Comparison of ENCODE assay signal across 12 cellular contexts in genomic region chr7:21526007-21526406, GRCh38. TPM values are rescaled to one million over a fixed set of nuclear protein-coding genes. Genes with fewer than 3 reads are reported as not detected.
DNase-seq lines count a peak whose midpoint lies in the region; ATAC-seq and TF ChIP-seq lines count a peak whose summit lies in the region.
"Had no signal": no experiment of that assay in that cellular context is flagged by ENCODE, and none has a peak within 500 bp of the region (broad histone marks: within the 10 kb centered on the region; RNA-seq: fewer than 3 reads in every experiment).

No MANE protein-coding gene starts in this region.

- H3K27ac ChIP-seq in CD4-positive, CD25-positive, alpha-beta regulatory T cell (ENCODE audit: insufficient read depth, low read length, poor library complexity, severe bottlenecking): no peak overlapping the region
- H3K27ac ChIP-seq in ascending aorta: no peak overlapping the region
- H3K27ac ChIP-seq in left lung: no peak overlapping the region

- DNase-seq in CD4-positive, CD25-positive, alpha-beta regulatory T cell: peak in 2 of 3 donors; percentile 11 to 39
- DNase-seq in HT-29 (ENCODE audit: low spot score): peak; percentile 69
- DNase-seq in ascending aorta (ENCODE audit: low spot score in 2 of 2): no peak
- no peak for DNase-seq in left lung
- DNase-seq in cerebellum (ENCODE audit: low spot score): no peak
- DNase-seq in COR-L47 (lab: John Stamatoyannopoulos, UW): no peak
- no peak for DNase-seq in HCEC 1CT
- DNase-seq in NCI-H1092 (lab: John Stamatoyannopoulos, UW): no peak
- DNase-seq: activated CD4-positive, alpha-beta memory T cell treated with anti-CD3 and anti-CD28 coated beads for 36 hours; NCI-H2227 treated with DMSO at 0.1 percent for 48 hours; stimulated activated CD4-positive, alpha-beta T cell treated with anti-CD3 and anti-CD28 coated beads, Interleukin-4, amount 100 ng/mL, for 24 hours had no signal

- intact Hi-C loops in ascending aorta (cut with DNase I): no loop called here
- intact Hi-C loops in left lung (cut with DNase I): no loop called here

- no peaks in the 10 kb centered on the region for H3K9me3 ChIP-seq in CD4-positive, CD25-positive, alpha-beta regulatory T cell (ENCODE audit: control insufficient read depth in 2 of 2, low read length in 2 of 2)
- H3K9me3 ChIP-seq in ascending aorta: no peaks in the 10 kb centered on the region
- peaks cover 0 to 5% of the 10 kb centered on the region in 2 donors for H3K9me3 ChIP-seq in left lung

- no peaks in the 10 kb centered on the region for H3K4me1 ChIP-seq in CD4-positive, CD25-positive, alpha-beta regulatory T cell (ENCODE audit: control insufficient read depth, insufficient read depth, low read length, poor library complexity, severe bottlenecking)
- H3K4me1 ChIP-seq in ascending aorta (no peaks in the 10 kb centered on the region), left lung (no peaks in the 10 kb centered on the region)

- no peaks in the 10 kb centered on the region for H3K36me3 ChIP-seq in CD4-positive, CD25-positive, alpha-beta regulatory T cell (ENCODE audit: control insufficient read depth, insufficient read depth, low read length)
- H3K36me3 ChIP-seq in ascending aorta: no peaks in the 10 kb centered on the region
- H3K36me3 ChIP-seq in left lung: no peaks in the 10 kb centered on the region

- H3K27ac Mint-ChIP-seq in CD4-positive, CD25-positive, alpha-beta regulatory T cell: no peak overlapping the region
- H3K27ac Mint-ChIP-seq: activated CD4-positive, alpha-beta memory T cell treated with anti-CD3 and anti-CD28 coated beads for 36 hours had no signal

- ATAC-seq in CD4-positive, CD25-positive, alpha-beta regulatory T cell (ENCODE audit: low read depth in 2 of 2): no peak
- no peak for ATAC-seq in left lung

- peaks cover 0 to 2% (median 0%) of the 10 kb centered on the region in 7 donors for H3K9me3 Mint-ChIP-seq in CD4-positive, CD25-positive, alpha-beta regulatory T cell

- no peaks in the 10 kb centered on the region for H3K4me1 Mint-ChIP-seq in CD4-positive, CD25-positive, alpha-beta regulatory T cell

- no peak overlapping the region for H3K4me3 Mint-ChIP-seq in CD4-positive, CD25-positive, alpha-beta regulatory T cell
- H3K4me3 Mint-ChIP-seq: activated CD4-positive, alpha-beta memory T cell treated with anti-CD3 and anti-CD28 coated beads for 36 hours had no signal

- no peaks in the 10 kb centered on the region for H3K36me3 Mint-ChIP-seq in CD4-positive, CD25-positive, alpha-beta regulatory T cell
- H3K36me3 Mint-ChIP-seq: activated CD4-positive, alpha-beta memory T cell treated with anti-CD3 and anti-CD28 coated beads for 36 hours had no signal

- H3K27me3 Mint-ChIP-seq in CD4-positive, CD25-positive, alpha-beta regulatory T cell: peaks cover 21% of the 10 kb centered on the region
- H3K27me3 Mint-ChIP-seq: activated CD4-positive, alpha-beta memory T cell treated with anti-CD3 and anti-CD28 coated beads for 36 hours had no signal

- TF ChIP-seq CTCF in ascending aorta (IDR thresholded peaks at IDR 0.05): peak in 2 of 3 experiments; percentile 14 to 40
- TF ChIP-seq CTCF in left lung (IDR thresholded peaks at IDR 0.05): peak; percentile 30

- H3K4me3 ChIP-seq in CD4-positive, CD25-positive, alpha-beta regulatory T cell (ENCODE audit: low read depth, low read length): no peak overlapping the region
- H3K4me3 ChIP-seq in ascending aorta (no peak overlapping the region), left lung (no peak overlapping the region)
- H3K4me3 ChIP-seq: lung had no signal

- peaks cover 3% of the 10 kb centered on the region for H3K27me3 ChIP-seq in CD4-positive, CD25-positive, alpha-beta regulatory T cell (ENCODE audit: control insufficient read depth, insufficient read depth, low read length)
- H3K27me3 ChIP-seq in ascending aorta (no peaks in the 10 kb centered on the region), left lung (no peaks in the 10 kb centered on the region)

RNA-seq across cellular contexts. Expression of gene DNAH11, which starts 16.8 kb away (rescaled TPM):
- total RNA-seq in CD4-positive, CD25-positive, alpha-beta regulatory T cell: not detected
- polyA plus RNA-seq in CD4-positive, CD25-positive, alpha-beta regulatory T cell: under 1 TPM in 2 of 4 donors, not detected in 2; 0.34 to 0.65 TPM
- total RNA-seq in HT-29 (2014; rRNA removed; shearing (Covaris generic)): not detected in 2 replicates
- total RNA-seq in ascending aorta (0.75 TPM), left lung (1 to 10 TPM; 2.8 to 5.1 TPM), cerebellum (6.9 TPM)

Comparison
In these comparisons a context has a peak if more than half of its experiments do, and no peak if none do; other contexts are left out.
1. DNase-seq: peak in CD4-positive, CD25-positive, alpha-beta regulatory T cell (2 of 3) and HT-29 (single experiment); none in ascending aorta (0 of 2), left lung (0 of 2), cerebellum (single experiment), COR-L47 (single experiment), HCEC 1CT (single experiment) and NCI-H1092 (single experiment).